22 cellular contexts compared by ENCODE assay signal in genomic region chr18:32261003-32261402, GRCh38.
DNase-seq lines count a peak whose midpoint lies in the region; ATAC-seq, FAIRE-seq and TF ChIP-seq lines count a peak whose summit lies in the region.
"Had no signal": no experiment of that assay in that cellular context is flagged by ENCODE, and none has a peak within 500 bp of the region (broad histone marks: within the 10 kb centered on the region; RNA-seq: fewer than 3 reads in every experiment).

No MANE protein-coding gene starts in this region.

- no peak for FAIRE-seq in astrocyte (lab: Jason Lieb, UNC)
- FAIRE-seq: colon, endothelial cell of umbilical vein, GM12892 had no signal

- H3K36me3 Mint-ChIP-seq in GM23338 (ENCODE audit: low read depth): no peaks in the 10 kb centered on the region; the same call in 2 of the 3 replicates
- no peaks in the 10 kb centered on the region for H3K36me3 Mint-ChIP-seq in astrocyte (ENCODE audit: low read depth, unreplicated experiment)
- H3K36me3 Mint-ChIP-seq: activated CD4-positive, alpha-beta memory T cell treated with anti-CD3 and anti-CD28 coated beads for 36 hours had no signal

- H4K20me1 ChIP-seq in GM23338 (replicated peaks; ENCODE audit: insufficient read depth) (no peaks in the 10 kb centered on the region), astrocyte (ENCODE audit: insufficient read depth, low read length) (no peaks in the 10 kb centered on the region)

- H3K4me3 Mint-ChIP-seq in GM23338: no peak overlapping the region
- no peak overlapping the region for H3K4me3 Mint-ChIP-seq in astrocyte (ENCODE audit: unreplicated experiment)
- H3K4me3 Mint-ChIP-seq: activated CD4-positive, alpha-beta memory T cell treated with anti-CD3 and anti-CD28 coated beads for 36 hours; T-helper 1 cell treated with Interleukin-12 subunit alpha and Interleukin-12 subunit beta and Interleukin-4 antibody, amounts not matched to agents 30 μg/mL and 1 μg/mL, for 36 hours had no signal

- H3K27me3 Mint-ChIP-seq in GM23338 (ENCODE audit: insufficient read depth, low read depth, poor library complexity) (no peaks in the 10 kb centered on the region), astrocyte (ENCODE audit: low read depth, unreplicated experiment) (no peaks in the 10 kb centered on the region)

- H3K36me3 ChIP-seq in A673 (ENCODE audit: insufficient read depth, low read length, poor library complexity, severe bottlenecking): no peaks in the 10 kb centered on the region
- H3K36me3 ChIP-seq in GM23338 (ENCODE audit: insufficient read depth): no peaks in the 10 kb centered on the region
- H3K36me3 ChIP-seq in astrocyte (ENCODE audit: insufficient read depth, low read length): no peaks in the 10 kb centered on the region
- H3K36me3 ChIP-seq: upper lobe of left lung had no signal

- no peak overlapping the region for H3K4me3 ChIP-seq in A673 (ENCODE audit: low read depth, low read length, poor library complexity, severe bottlenecking)
- H3K4me3 ChIP-seq in GM23338: no peak overlapping the region
- H3K4me3 ChIP-seq in astrocyte (ENCODE audit: insufficient read depth, low read depth, low read length): no peak overlapping the region
- H3K4me3 ChIP-seq: upper lobe of left lung had no signal

- H3K9me3 ChIP-seq in A673 (ENCODE audit: low read depth, low read length, poor library complexity, severe bottlenecking) (no peaks in the 10 kb centered on the region), astrocyte (ENCODE audit: insufficient read depth, low read depth, low read length) (no peaks in the 10 kb centered on the region)
- H3K9me3 ChIP-seq: upper lobe of left lung had no signal

- no peak overlapping the region for H3K9ac ChIP-seq in astrocyte (ENCODE audit: low read length)

- no peaks in the 10 kb centered on the region for H3F3A ChIP-seq in GM23338 (replicated peaks; ENCODE audit: low read depth)

- H3K27ac ChIP-seq in A673 (ENCODE audit: low read depth, low read length, poor library complexity, severe bottlenecking) (no peak overlapping the region), GM23338 (ENCODE audit: low read depth) (no peak overlapping the region), astrocyte (ENCODE audit: low read depth, low read length) (no peak overlapping the region), foreskin keratinocyte (no peak overlapping the region), RWPE1 (no peak overlapping the region)
- H3K27ac ChIP-seq: upper lobe of left lung had no signal

- intact Hi-C loops in A673 (cut with micrococcal nuclease; ENCODE audit: unreplicated experiment): no loop called here

- POLR2A ChIA-PET in A673 (lab: Charles Lee; ENCODE audit: low non-redundant PET): no interaction called here
- POLR2A ChIA-PET in RWPE1 (lab: Yijun Ruan, JAX; ENCODE audit: low non-redundant PET): no interaction called here

- DNase-seq in A673 (ENCODE audit: low spot score) (peak; percentile 8), GM23338 (ENCODE audit: low spot score) (peak; percentile 34), astrocyte (ENCODE audit: low read depth) (no peak), foreskin keratinocyte (no peak), GM20000 (ENCODE audit: low spot score) (no peak), NCI-H526 (lab: John Stamatoyannopoulos, UW) (no peak), RWPE1 (ENCODE audit: low spot score) (no peak), NCI-H345 (lab: John Stamatoyannopoulos, UW) (no peak)
- DNase-seq: activated CD4-positive, alpha-beta memory T cell treated with anti-CD3 and anti-CD28 coated beads for 36 hours; activated naive CD4-positive, alpha-beta T cell treated with Interleukin-2 at 50 U/mL for 16 hours; anterior cingulate cortex; left ventricle myocardium superior; NCI-H1436; nucleus accumbens; right cardiac atrium; SHP77; stimulated activated naive CD8-positive, alpha-beta T cell treated with anti-CD3 and anti-CD28 coated beads, Interleukin-15, Interleukin-2, amounts not matched to agents 100 U/mL and 50 U/mL, for 24 hours; upper lobe of left lung had no signal

- no peaks in the 10 kb centered on the region for H3K79me2 ChIP-seq in GM23338 (replicated peaks; ENCODE audit: insufficient read depth)
- H3K79me2 ChIP-seq in astrocyte (ENCODE audit: insufficient read depth, low read length): no peaks in the 10 kb centered on the region

- H2AFZ ChIP-seq in GM23338: no peak overlapping the region
- no peak overlapping the region for H2AFZ ChIP-seq in astrocyte (ENCODE audit: low read depth, low read length)

- peaks cover 15% of the 10 kb centered on the region for H3K9me2 ChIP-seq in GM23338 (ENCODE audit: insufficient read depth)

- BruUV-seq in A673 (replicated peaks; lab: Mats Ljungman, UMichigan): no TSS peak

- H3K9me3 Mint-ChIP-seq in GM23338 (no peaks in the 10 kb centered on the region), astrocyte (ENCODE audit: unreplicated experiment) (peaks cover 5% of the 10 kb centered on the region)
- H3K9me3 Mint-ChIP-seq: activated CD4-positive, alpha-beta memory T cell treated with anti-CD3 and anti-CD28 coated beads for 36 hours; T-helper 1 cell treated with Interleukin-12 subunit alpha and Interleukin-12 subunit beta and Interleukin-4 antibody, amounts not matched to agents 30 μg/mL and 1 μg/mL, for 36 hours had no signal

- no peak overlapping the region for H3K27ac Mint-ChIP-seq in GM23338
- no peak overlapping the region for H3K27ac Mint-ChIP-seq in astrocyte (ENCODE audit: unreplicated experiment)
- H3K27ac Mint-ChIP-seq: activated CD4-positive, alpha-beta memory T cell treated with anti-CD3 and anti-CD28 coated beads for 36 hours; T-helper 1 cell treated with Interleukin-12 subunit alpha and Interleukin-12 subunit beta and Interleukin-4 antibody, amounts not matched to agents 30 μg/mL and 1 μg/mL, for 36 hours had no signal

- TF ChIP-seq CTCF in A673 (conservative IDR thresholded peaks at IDR 0.05; ENCODE audit: low read depth, low read length) (peak; percentile 28; the same call in 1 of the 2 replicates), GM23338 (conservative IDR thresholded peaks at IDR 0.05; ENCODE audit: low read depth in 2 of 2) (peak; percentile 16 to 30; a peak in 3 of 4 replicates), astrocyte (IDR thresholded peaks at IDR 0.05; ENCODE audit: insufficient read depth, low read depth, low read length) (peak; percentile 7), foreskin keratinocyte (conservative IDR thresholded peaks at IDR 0.05) (no peak), GM20000 (IDR thresholded peaks at IDR 0.05; ENCODE audit: extremely low read depth, missing control alignments) (no peak), RWPE1 (conservative IDR thresholded peaks at IDR 0.05; ENCODE audit: low read depth) (no peak)

- peak; percentile 69 for ATAC-seq in GM23338
- ATAC-seq in foreskin keratinocyte: peak; percentile 68
- ATAC-seq: left ventricle myocardium superior; right cardiac atrium; stimulated activated naive CD8-positive, alpha-beta T cell treated with anti-CD3 and anti-CD28 coated beads, Interleukin-15, Interleukin-2, amounts not matched to agents 100 U/mL and 50 U/mL, for 24 hours had no signal

- CTCF ChIA-PET in A673 (lab: Charles Lee): no interaction called here
- CTCF ChIA-PET in RWPE1 (lab: Yijun Ruan, JAX): no interaction called here

- H3K4me2 ChIP-seq in GM23338: no peak overlapping the region
- H3K4me2 ChIP-seq in astrocyte (ENCODE audit: low read length): no peak overlapping the region

- H3K4me1 ChIP-seq in A673 (ENCODE audit: insufficient read depth, low read length, poor library complexity, severe bottlenecking): no peaks in the 10 kb centered on the region
- H3K4me1 ChIP-seq in GM23338 (ENCODE audit: insufficient read depth): no peaks in the 10 kb centered on the region
- no peaks in the 10 kb centered on the region for H3K4me1 ChIP-seq in astrocyte (ENCODE audit: insufficient read depth, low read length)
- H3K4me1 ChIP-seq in foreskin keratinocyte: no peaks in the 10 kb centered on the region
- H3K4me1 ChIP-seq: upper lobe of left lung had no signal

- no peaks in the 10 kb centered on the region for H3K4me1 Mint-ChIP-seq in GM23338
- H3K4me1 Mint-ChIP-seq in astrocyte (ENCODE audit: low read depth, unreplicated experiment): no peaks in the 10 kb centered on the region

- H3K27me3 ChIP-seq in A673 (replicated peaks; ENCODE audit: insufficient read depth, low read depth, low read length, poor library complexity) (no peaks in the 10 kb centered on the region), GM23338 (ENCODE audit: insufficient read depth) (no peaks in the 10 kb centered on the region), astrocyte (ENCODE audit: insufficient read depth, low read length) (no peaks in the 10 kb centered on the region), foreskin keratinocyte (no peaks in the 10 kb centered on the region)
- H3K27me3 ChIP-seq: upper lobe of left lung had no signal

TF ChIP-seq in GM23338, 12 proteins besides CTCF, POLR2A, EP300 and RAD21 (continues in another document):
- TF ChIP-seq NANOG (IDR thresholded peaks at IDR 0.05; ENCODE audit: borderline replicate concordance) (no peak), REST (IDR thresholded peaks at IDR 0.05; ENCODE audit: unreplicated experiment) (no peak)

Comparison
In these comparisons a context has a peak if more than half of its experiments do, and no peak if none do; other contexts are left out.
1. DNase-seq: peak in A673 (single experiment) and GM23338 (single experiment); none in astrocyte (single experiment), foreskin keratinocyte (0 of 2), GM20000 (single experiment), NCI-H526 (0 of 2), RWPE1 (single experiment) and NCI-H345 (single experiment).
2. CTCF ChIP-seq: peak in A673 (single experiment), GM23338 (2 of 2) and astrocyte (single experiment); none in foreskin keratinocyte (single experiment), GM20000 (single experiment) and RWPE1 (single experiment).